ENCODE assay signal across 19 cellular contexts in genomic region chr12:116435984-116436383, GRCh38.
DNase-seq lines count a peak whose midpoint lies in the region; ATAC-seq, FAIRE-seq and TF ChIP-seq lines count a peak whose summit lies in the region.
"Had no signal": no experiment of that assay in that cellular context is flagged by ENCODE, and none has a peak within 500 bp of the region (broad histone marks: within the 10 kb centered on the region; RNA-seq: fewer than 3 reads in every experiment).

No MANE protein-coding gene starts in this region.

- H3K4me2 ChIP-seq in HepG2 (ENCODE audit: low read depth, low read length) = peak overlapping the region; percentile 78

- H3K27ac ChIP-seq in Panc1 (ENCODE audit: low read length) (peak overlapping the region; percentile 74), duodenal mucosa (ENCODE audit: low read depth, low read length) (no peak overlapping the region), HepG2 (ENCODE audit: extremely low read length, insufficient read depth, low read length) (no peak overlapping the region)

- H4K20me1 ChIP-seq in HepG2 (ENCODE audit: insufficient read depth, low read length) = no peaks in the 10 kb centered on the region

- H3K36me3 ChIP-seq in Panc1 (ENCODE audit: control insufficient read depth, insufficient read depth, low read length) = no peaks in the 10 kb centered on the region
- H3K36me3 ChIP-seq in duodenal mucosa (ENCODE audit: control insufficient read depth in 1 of 2, insufficient read depth in 2 of 2, low read length in 2 of 2) = no peaks in the 10 kb centered on the region
- no peaks in the 10 kb centered on the region for H3K36me3 ChIP-seq in HepG2 (replicated peaks in 1 of 2; ENCODE audit: control insufficient read depth in 1 of 2, insufficient read depth in 2 of 2, low read length in 2 of 2)

- TF ChIP-seq CTCF in Panc1 (IDR thresholded peaks at IDR 0.05) (no peak), HepG2 (CRISPR knock-in tag; IDR thresholded peaks at IDR 0.05) (no peak)

- BruUV-seq in Panc1 (replicated peaks; lab: Mats Ljungman, UMichigan) (no TSS peak), HepG2 (replicated peaks; lab: Mats Ljungman, UMichigan) (no TSS peak)

- CTCF ChIA-PET in Panc1 (lab: Charles Lee) = interaction anchor here (0.8 kb wide), 1 partner anchor 273 kb away, joined by 3 read pairs; no protein-coding TSS in a partner anchor
- CTCF ChIA-PET in HepG2 (lab: Yijun Ruan, JAX; ENCODE audit: low intra/inter-chr PET ratio, low total read pairs) = no interaction called here

- H3K27me3 ChIP-seq in Panc1 (ENCODE audit: control insufficient read depth, insufficient read depth, low read length) (no peaks in the 10 kb centered on the region), duodenal mucosa (ENCODE audit: control insufficient read depth in 1 of 2, insufficient read depth in 2 of 2, low read length in 2 of 2) (no peaks in the 10 kb centered on the region), HepG2 (ENCODE audit: control insufficient read depth in 1 of 2, insufficient read depth in 2 of 2, low read length in 2 of 2) (peaks cover 0 to 1% of the 10 kb centered on the region in 2 experiments; a peak in 2 of 5 replicates)

- FAIRE-seq in HepG2 (lab: Jason Lieb, UNC) = no peak
- FAIRE-seq: G401.6, GM12878, GM19239, H1 had no signal

- H3K79me2 ChIP-seq in HepG2 (ENCODE audit: insufficient read depth, low read length) = no peaks in the 10 kb centered on the region

- TF ChIP-seq EP300 in HepG2 (IDR thresholded peaks at IDR 0.05; ENCODE audit: low read depth in 2 of 2, low read length in 2 of 2) = no peak
- TF ChIP-seq EP300 in HepG2 (CRISPR knock-in tag; IDR thresholded peaks at IDR 0.05; ENCODE audit: borderline replicate concordance) = no peak

- TF ChIP-seq RAD21 in HepG2 (CRISPR knock-in tag; IDR thresholded peaks at IDR 0.05) = no peak

- intact Hi-C loops in Panc1 (cut with micrococcal nuclease; ENCODE audit: unreplicated experiment) = no loop called here
- intact Hi-C loops in HepG2 (cut with micrococcal nuclease; ENCODE audit: unreplicated experiment) = loop anchor here (10.0 kb wide), 1 partner anchor 441 kb away; no protein-coding TSS in a partner anchor

- H3K9me3 ChIP-seq in Panc1 (ENCODE audit: control insufficient read depth, insufficient read depth, low read depth, low read length) (no peaks in the 10 kb centered on the region; the same call in 1 of the 2 replicates), duodenal mucosa (ENCODE audit: control insufficient read depth in 1 of 2, low read length in 2 of 2) (no peaks in the 10 kb centered on the region), HepG2 (ENCODE audit: low read length) (no peaks in the 10 kb centered on the region)
- H3K9me3 ChIP-seq: Caco-2 had no signal

- DNase-seq in Panc1 (ENCODE audit: low read depth, low spot score) (no peak), HepG2 (ENCODE audit: low spot score) (no peak), COR-L47 (lab: John Stamatoyannopoulos, UW) (no peak), middle frontal gyrus (ENCODE audit: extremely low spot score, low spot score) (no peak), superior temporal gyrus (ENCODE audit: extremely low spot score) (no peak)
- DNase-seq: 8988T; C1 segment of cervical spinal cord; Caco-2; CD4-positive, alpha-beta memory T cell; DMS153; DND-41; GM23248; H7; HCEC 1CT had no signal

- no peak overlapping the region for H2AFZ ChIP-seq in HepG2 (ENCODE audit: low read length)

- in situ Hi-C loops in Panc1 (cut with HindIII; ENCODE audit: low pct_unique_long_range_greater_than_20kb, low sequenced_read_pairs) (no loop called here), HepG2 (cut with HindIII; ENCODE audit: extremely low pct_ligation_motif_present, low pct_unique_long_range_greater_than_20kb) (no loop called here)

- H3K4me1 ChIP-seq in Panc1 (ENCODE audit: control insufficient read depth, insufficient read depth, low read length) = peaks cover 30% of the 10 kb centered on the region
- H3K4me1 ChIP-seq in duodenal mucosa (ENCODE audit: control insufficient read depth in 1 of 2, insufficient read depth in 2 of 2, low read length in 2 of 2) = peaks cover 18 to 29% of the 10 kb centered on the region in 2 donors
- peaks cover 46% of the 10 kb centered on the region for H3K4me1 ChIP-seq in HepG2 (ENCODE audit: insufficient read depth, low read length)

- no peak overlapping the region for H3K9ac ChIP-seq in duodenal mucosa (ENCODE audit: low read depth in 1 of 2, low read length in 2 of 2)
- no peak overlapping the region for H3K9ac ChIP-seq in HepG2 (ENCODE audit: insufficient read depth, low read depth, low read length)

- H3K4me3 ChIP-seq in Panc1 (ENCODE audit: low read depth in 2 of 2, low read length in 2 of 2) = no peak overlapping the region
- H3K4me3 ChIP-seq in duodenal mucosa (ENCODE audit: low read depth in 1 of 2, low read length in 2 of 2) = peak overlapping the region; percentile 42 to 50
- peak overlapping the region in 1 of 3 experiments; percentile 41; a peak in 1 of 6 replicates for H3K4me3 ChIP-seq in HepG2 (replicated peaks in 1 of 3; ENCODE audit: insufficient read depth in 1 of 3, low read depth in 2 of 3, low read length in 3 of 3)
- H3K4me3 ChIP-seq: GM12878 had no signal

- WGBS in HepG2 (ENCODE audit: low lambda C conversion rate) = 76% methylated on average over 3 of the region's 3 CpGs

- TF ChIP-seq POLR2A in HepG2 (IDR thresholded peaks at IDR 0.05; ENCODE audit: insufficient read depth in 1 of 2, low read depth in 2 of 2, low read length in 2 of 2) = no peak

- POLR2A ChIA-PET in Panc1 (lab: Charles Lee) = interaction anchor here (0.6 kb wide), 1 partner anchor 128 kb away, joined by 3 read pairs; no protein-coding TSS in a partner anchor
- POLR2A ChIA-PET in HepG2 (lab: Yijun Ruan, JAX) = no interaction called here

- ATAC-seq in Panc1 (no peak), HepG2 (no peak)
- ATAC-seq: GM12878 had no signal

TF ChIP-seq in HepG2, 621 proteins besides CTCF, POLR2A, EP300 and RAD21:
- TF ChIP-seq ZNF629 (CRISPR knock-in tag; conservative IDR thresholded peaks at IDR 0.05) = peak; percentile 87
- TF ChIP-seq HNRNPLL (IDR thresholded peaks at IDR 0.05; ENCODE audit: low read depth, low read length, poor library complexity, severe bottlenecking) = no peak

Comparison
In these comparisons a context has a peak if more than half of its experiments do, and no peak if none do; other contexts are left out.
1. H3K4me3 ChIP-seq: peak in duodenal mucosa (2 of 2); none in Panc1 (0 of 2).